In the genomic region with DNA sequence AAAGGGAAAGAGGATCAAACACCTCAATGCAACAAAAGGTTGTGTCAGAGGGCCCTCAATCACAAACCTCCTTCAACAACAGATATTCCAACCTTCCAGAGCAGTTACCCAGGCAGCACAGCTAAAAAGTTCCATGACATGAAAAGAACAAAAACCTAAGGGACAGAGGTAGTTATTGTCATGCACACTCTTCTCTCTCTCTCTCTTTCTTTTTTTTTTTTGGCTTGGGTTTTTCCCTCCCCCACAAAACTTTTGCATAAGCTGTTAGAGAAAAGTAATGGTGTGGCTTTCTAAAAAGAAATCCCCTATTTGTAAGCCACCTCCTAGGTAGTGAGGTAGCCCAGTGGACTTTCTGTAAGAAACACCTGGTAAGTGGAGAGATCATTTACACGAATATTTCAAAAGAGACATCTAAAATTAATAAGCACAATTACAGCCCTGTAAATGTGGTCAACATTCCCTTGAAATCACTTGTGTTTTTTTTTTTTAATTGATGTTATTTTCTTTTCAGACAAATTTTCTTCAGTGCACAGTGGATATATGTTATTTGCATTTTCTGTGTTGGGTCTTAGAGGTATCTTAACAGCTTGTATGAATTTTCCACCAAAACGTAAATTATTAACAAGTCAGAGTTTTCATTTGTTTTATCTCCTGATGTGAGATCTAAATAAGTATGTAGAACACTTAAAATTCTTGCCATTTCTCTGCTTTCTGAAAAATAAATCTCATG, we compare ENCODE assay signal across 9 cellular contexts. TPM values are rescaled to one million over a fixed set of nuclear protein-coding genes. Genes with fewer than 3 reads are reported as not detected.
DNase-seq lines count a peak whose midpoint lies in the region; ATAC-seq and TF ChIP-seq lines count a peak whose summit lies in the region.
"Had no signal": no experiment of that assay in that cellular context is flagged by ENCODE, and none has a peak within 500 bp of the region (broad histone marks: within the 10 kb centered on the region; RNA-seq: fewer than 3 reads in every experiment).

No MANE protein-coding gene starts in this region.

- H3K27ac ChIP-seq in cingulate gyrus (ENCODE audit: low read depth, low read length) (peak overlapping the region; percentile 92), breast epithelium (no peak overlapping the region)

- H3K36me3 ChIP-seq in GM06990 (ENCODE audit: control insufficient read depth, insufficient read depth, low read length), result no peaks in the 10 kb centered on the region
- H3K36me3 ChIP-seq in breast epithelium, result no peaks in the 10 kb centered on the region

- no peak for TF ChIP-seq POLR2A in breast epithelium (IDR thresholded peaks at IDR 0.05)

- peak; percentile 33 for DNase-seq in GM06990 (ENCODE audit: extremely low read depth, insufficient read length)
- DNase-seq in breast epithelium (ENCODE audit: low spot score in 2 of 2), result no peak
- DNase-seq in NCI-H2227 treated with DMSO at 0.1 percent for 48 hours (lab: John Stamatoyannopoulos, UW), result no peak
- no peak for DNase-seq in KBM-7
- no peak for DNase-seq in head of caudate nucleus

- H3K4me3 ChIP-seq in GM06990 (replicated peaks; ENCODE audit: low read depth, low read length) (no peak overlapping the region), breast epithelium (no peak overlapping the region)

- ATAC-seq in GM19463 (IDR thresholded peaks at IDR 0.05; ENCODE audit: unreplicated experiment) (peak; percentile 76), HG03108 (IDR thresholded peaks at IDR 0.05; ENCODE audit: unreplicated experiment) (peak; percentile 67)
- ATAC-seq: left lobe of liver had no signal

- no peaks in the 10 kb centered on the region for H3K9me3 ChIP-seq in breast epithelium

- H3K4me1 ChIP-seq in breast epithelium, result no peaks in the 10 kb centered on the region

- TF ChIP-seq CTCF in GM06990 (IDR thresholded peaks at IDR 0.05; ENCODE audit: insufficient read depth, low read length, poor library complexity, severe bottlenecking) (no peak), breast epithelium (IDR thresholded peaks at IDR 0.05) (no peak)

- in situ Hi-C loops in KBM-7 (cut with MboI; ENCODE audit: low pct_unique_long_range_greater_than_20kb, low sequenced_read_pairs), result no loop called here

- H3K27me3 ChIP-seq in GM06990 (replicated peaks; ENCODE audit: control insufficient read depth, insufficient read depth, low read length) (no peaks in the 10 kb centered on the region; the same call in 1 of the 2 replicates), breast epithelium (no peaks in the 10 kb centered on the region)

- intact Hi-C loops in breast epithelium (cut with DNase I; ENCODE audit: low total_unique reads) (no loop called here), head of caudate nucleus (cut with DNase I) (no loop called here)

RNA-seq across cellular contexts. Expression of gene ZEB2, which starts 48.4 kb away (rescaled TPM):
- total RNA-seq in breast epithelium, result 100 to 1,000 TPM in 1 of 3 donors, 10 to 100 TPM in 2; 53.7 to 225 (median 83.2) TPM
